In genomic region chr9:71839665-71840064, GRCh38 we compare ENCODE assay signal across 30 cellular contexts.
"Had no signal": no experiment of that assay in that cellular context is flagged by ENCODE, and none has a peak within 500 bp of the region (broad histone marks: within the 10 kb centered on the region; RNA-seq: fewer than 3 reads in every experiment).

No MANE protein-coding gene starts in this region.

- H3K27me3 ChIP-seq: neutrophil, pancreas, spleen, suprapubic skin, testis, tibial artery, transverse colon, upper lobe of right lung, uterus had no signal

- H3K9me3 ChIP-seq: neutrophil, pancreas, suprapubic skin, testis, tibial artery, upper lobe of right lung, uterus had no signal

- H3K36me3 Mint-ChIP-seq: natural killer cell treated with Interleukin-12 subunit alpha and Interleukin-12 subunit beta and Interleukin-15 and Interleukin-18, amount 100 ng/mL, for 72 hours; type B pancreatic cell had no signal

- H3K27ac Mint-ChIP-seq: naive thymus-derived CD8-positive, alpha-beta T cell; natural killer cell treated with Interleukin-12 subunit alpha and Interleukin-12 subunit beta and Interleukin-15 and Interleukin-18, amount 100 ng/mL, for 72 hours; nephron progenitor cell; stimulated activated memory B cell treated with anti-CD40 and anti-IgM and Interleukin-4, amounts not matched to agents 10 μg/mL and 1 μg/mL and 100 μg/mL, for 72 hours; stimulated activated naive CD8-positive, alpha-beta T cell treated with anti-CD3 and anti-CD28 coated beads, Interleukin-15, amount 100 ng/mL, for 72 hours; type B pancreatic cell had no signal

- H3K27me3 Mint-ChIP-seq: naive thymus-derived CD8-positive, alpha-beta T cell; natural killer cell treated with Interleukin-12 subunit alpha and Interleukin-12 subunit beta and Interleukin-15 and Interleukin-18, amount 100 ng/mL, for 72 hours; stimulated activated memory B cell treated with anti-CD40 and anti-IgM and Interleukin-4, amounts not matched to agents 10 μg/mL and 1 μg/mL and 100 μg/mL, for 72 hours; stimulated activated naive CD8-positive, alpha-beta T cell treated with anti-CD3 and anti-CD28 coated beads, Interleukin-15, amount 100 ng/mL, for 72 hours; type B pancreatic cell had no signal

- DNase-seq: naive thymus-derived CD8-positive, alpha-beta T cell; nephron progenitor cell; nucleus accumbens; pancreas; psoas muscle; right cardiac atrium; spleen; stimulated activated CD4-positive, alpha-beta T cell treated with anti-CD3 and anti-CD28 coated beads, Interleukin-12 subunit alpha, Interleukin-12 subunit beta, amount 100 ng/mL, for 4 hours; stimulated activated CD4-positive, alpha-beta T cell treated with anti-CD3 and anti-CD28 coated beads, Interleukin-1b, Interleukin-23, amount 100 ng/mL, for 48 hours; stimulated activated CD4-positive, alpha-beta T cell treated with anti-CD3 and anti-CD28 coated beads, Interleukin-4, amount 100 ng/mL, for 1 hour; stimulated activated CD4-positive, alpha-beta T cell treated with anti-CD3 and anti-CD28 coated beads, Interleukin-4, amount 100 ng/mL, for 4 hours; stimulated activated CD8-positive, alpha-beta memory T cell treated with anti-CD3 and anti-CD28 coated beads, Interleukin-4, amount 100 ng/mL, for 48 hours; stimulated activated naive CD4-positive, alpha-beta T cell; stimulated activated naive CD8-positive, alpha-beta T cell treated with anti-CD3 and anti-CD28 coated beads, Interleukin-15, amount 100 ng/mL, for 72 hours; stimulated activated naive CD8-positive, alpha-beta T cell treated with anti-CD3 and anti-CD28 coated beads, Interleukin-15, Interleukin-2, amounts not matched to agents 100 U/mL and 50 U/mL, for 24 hours; substantia nigra; testis; tibial artery; transverse colon; upper lobe of right lung; uterus had no signal

- H3K4me3 ChIP-seq: pancreas, psoas muscle, skin epidermis, smooth muscle cell, spleen, suprapubic skin, testis, tibial artery, transverse colon, upper lobe of right lung, uterus had no signal

- H3K4me1 Mint-ChIP-seq: naive thymus-derived CD8-positive, alpha-beta T cell; nephron progenitor cell; neural crest cell; stimulated activated memory B cell treated with anti-CD40 and anti-IgM and Interleukin-4, amounts not matched to agents 10 μg/mL and 1 μg/mL and 100 μg/mL, for 72 hours; stimulated activated naive CD8-positive, alpha-beta T cell treated with anti-CD3 and anti-CD28 coated beads, Interleukin-15, amount 100 ng/mL, for 72 hours had no signal

- H3K9me3 Mint-ChIP-seq: natural killer cell treated with Interleukin-12 subunit alpha and Interleukin-12 subunit beta and Interleukin-15 and Interleukin-18, amount 100 ng/mL, for 72 hours had no signal

- H3K4me3 Mint-ChIP-seq: naive thymus-derived CD8-positive, alpha-beta T cell; natural killer cell treated with Interleukin-12 subunit alpha and Interleukin-12 subunit beta and Interleukin-15 and Interleukin-18, amount 100 ng/mL, for 72 hours; nephron progenitor cell; neural crest cell; stimulated activated memory B cell treated with anti-CD40 and anti-IgM and Interleukin-4, amounts not matched to agents 10 μg/mL and 1 μg/mL and 100 μg/mL, for 72 hours; stimulated activated naive CD8-positive, alpha-beta T cell treated with anti-CD3 and anti-CD28 coated beads, Interleukin-15, amount 100 ng/mL, for 72 hours; type B pancreatic cell had no signal

- ATAC-seq: naive thymus-derived CD8-positive, alpha-beta T cell; natural killer cell treated with Interleukin-12 subunit alpha and Interleukin-12 subunit beta and Interleukin-15 and Interleukin-18, amount 100 ng/mL, for 72 hours; pancreas; psoas muscle; right cardiac atrium; sciatic nerve; stimulated activated memory B cell treated with anti-CD40 and anti-IgM and Interleukin-4, amounts not matched to agents 10 μg/mL and 1 μg/mL and 100 μg/mL, for 72 hours; stimulated activated naive CD8-positive, alpha-beta T cell treated with anti-CD3 and anti-CD28 coated beads, Interleukin-15, amount 100 ng/mL, for 72 hours; stimulated activated naive CD8-positive, alpha-beta T cell treated with anti-CD3 and anti-CD28 coated beads, Interleukin-15, Interleukin-2, amounts not matched to agents 100 U/mL and 50 U/mL, for 24 hours; upper lobe of right lung had no signal

- H3K4me2 ChIP-seq: smooth muscle cell had no signal

- H3K36me3 ChIP-seq: neutrophil, pancreas, spleen, suprapubic skin, tibial artery, transverse colon, upper lobe of right lung, uterus had no signal

- H3K27ac ChIP-seq: neutrophil, pancreas, psoas muscle, skin epidermis, spleen, suprapubic skin, testis, tibial artery, transverse colon, upper lobe of right lung, uterus had no signal

- H3K4me1 ChIP-seq: pancreas, psoas muscle, spleen, suprapubic skin, testis, tibial artery, transverse colon, upper lobe of right lung, uterus had no signal

- FAIRE-seq: pancreas had no signal
